ENCODE assay signal across 1 cellular context in genomic region chr1:172339840-172340239, GRCh38.
TF ChIP-seq lines count a peak whose summit lies in the region.

No MANE protein-coding gene starts in this region.

TF ChIP-seq in H1, 55 proteins besides CTCF, POLR2A, EP300 and RAD21 (continued from another document):
- TF ChIP-seq BCL11A (IDR thresholded peaks at IDR 0.05; ENCODE audit: low read depth in 2 of 2, low read length in 2 of 2): no peak
- no peak for TF ChIP-seq BRCA1 (IDR thresholded peaks at IDR 0.05; ENCODE audit: low read depth, low read length)
- no peak for TF ChIP-seq SAP30 (IDR thresholded peaks at IDR 0.05; ENCODE audit: insufficient read depth, insufficient replicate concordance, low read length)
- TF ChIP-seq FOSL1 (IDR thresholded peaks at IDR 0.05; ENCODE audit: insufficient read depth, low read depth, low read length): no peak
- no peak for TF ChIP-seq SIX5 (IDR thresholded peaks at IDR 0.05; ENCODE audit: low read depth, low read length)
- no peak for TF ChIP-seq BACH1 (IDR thresholded peaks at IDR 0.05; ENCODE audit: low read length)
- no peak for TF ChIP-seq USF2 (IDR thresholded peaks at IDR 0.05; ENCODE audit: low read length)
- no peak for TF ChIP-seq SP2 (IDR thresholded peaks at IDR 0.05; ENCODE audit: low read length)
- no peak for TF ChIP-seq SIRT6 (IDR thresholded peaks at IDR 0.05; ENCODE audit: low read length)
- TF ChIP-seq RFX5 (IDR thresholded peaks at IDR 0.05; ENCODE audit: borderline replicate concordance, low read depth, low read length): no peak
- no peak for TF ChIP-seq ZNF274 (IDR thresholded peaks at IDR 0.05; ENCODE audit: borderline replicate concordance, extremely low read depth, low read length)
